ENCODE assay signal across 1 cellular context in the genomic region with DNA sequence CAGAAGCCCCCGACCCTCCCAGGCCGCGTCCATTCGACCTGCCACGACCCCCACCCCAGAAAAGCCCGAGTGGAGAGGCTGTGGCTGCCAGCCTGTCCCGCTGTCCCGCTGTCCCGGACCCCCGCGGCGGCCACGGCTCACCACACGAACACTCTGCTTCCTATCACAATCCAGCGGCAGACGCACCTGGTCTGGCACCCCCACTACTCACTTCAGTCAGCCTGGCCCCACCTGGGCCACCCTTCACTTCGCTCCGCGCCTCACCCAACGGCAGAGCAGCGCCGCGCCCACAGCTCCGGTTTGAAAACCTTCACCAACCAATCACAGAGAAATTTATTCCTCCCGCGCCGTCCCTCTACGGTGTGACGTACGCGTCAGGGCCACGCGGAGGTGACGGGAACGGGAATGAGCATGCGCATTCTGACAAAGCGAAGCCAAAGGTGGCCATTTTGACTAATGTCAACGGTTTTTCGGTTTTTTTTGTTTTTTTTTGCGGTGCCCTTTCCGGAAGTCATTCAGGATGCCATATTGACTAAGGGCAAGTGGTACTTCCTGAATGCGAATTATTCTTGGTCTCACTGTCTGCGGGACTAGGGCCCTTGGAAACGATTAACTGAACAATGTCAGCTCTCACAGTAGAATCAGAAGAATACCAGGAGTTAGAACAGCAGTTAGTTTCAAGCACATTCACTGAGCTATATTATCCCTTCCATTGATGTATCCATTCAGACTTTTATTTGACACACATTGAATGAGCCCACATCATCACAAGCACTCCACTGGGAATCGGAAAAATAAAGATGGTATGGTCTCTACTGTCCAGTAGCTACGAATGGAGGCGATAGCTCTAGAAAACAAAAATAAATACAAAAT.
TF ChIP-seq lines count a peak whose summit lies in the region.

A gene with protein sequence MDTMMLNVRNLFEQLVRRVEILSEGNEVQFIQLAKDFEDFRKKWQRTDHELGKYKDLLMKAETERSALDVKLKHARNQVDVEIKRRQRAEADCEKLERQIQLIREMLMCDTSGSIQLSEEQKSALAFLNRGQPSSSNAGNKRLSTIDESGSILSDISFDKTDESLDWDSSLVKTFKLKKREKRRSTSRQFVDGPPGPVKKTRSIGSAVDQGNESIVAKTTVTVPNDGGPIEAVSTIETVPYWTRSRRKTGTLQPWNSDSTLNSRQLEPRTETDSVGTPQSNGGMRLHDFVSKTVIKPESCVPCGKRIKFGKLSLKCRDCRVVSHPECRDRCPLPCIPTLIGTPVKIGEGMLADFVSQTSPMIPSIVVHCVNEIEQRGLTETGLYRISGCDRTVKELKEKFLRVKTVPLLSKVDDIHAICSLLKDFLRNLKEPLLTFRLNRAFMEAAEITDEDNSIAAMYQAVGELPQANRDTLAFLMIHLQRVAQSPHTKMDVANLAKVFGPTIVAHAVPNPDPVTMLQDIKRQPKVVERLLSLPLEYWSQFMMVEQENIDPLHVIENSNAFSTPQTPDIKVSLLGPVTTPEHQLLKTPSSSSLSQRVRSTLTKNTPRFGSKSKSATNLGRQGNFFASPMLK (minus strand): TSS at position 308 of the 873 bp plus-strand sequence. CDS start 8,779 bp downstream, outside the sequence.

TF ChIP-seq in HepG2, 621 proteins besides CTCF, POLR2A, EP300 and RAD21 (continued from another document and continues in another):
- 0 out of 2 replicates have a peak, but pooled peaks have one; percentile 6 for TF ChIP-seq THAP7 (CRISPR knock-in tag; IDR thresholded peaks at IDR 0.05)
- TF ChIP-seq, protein P1, sequence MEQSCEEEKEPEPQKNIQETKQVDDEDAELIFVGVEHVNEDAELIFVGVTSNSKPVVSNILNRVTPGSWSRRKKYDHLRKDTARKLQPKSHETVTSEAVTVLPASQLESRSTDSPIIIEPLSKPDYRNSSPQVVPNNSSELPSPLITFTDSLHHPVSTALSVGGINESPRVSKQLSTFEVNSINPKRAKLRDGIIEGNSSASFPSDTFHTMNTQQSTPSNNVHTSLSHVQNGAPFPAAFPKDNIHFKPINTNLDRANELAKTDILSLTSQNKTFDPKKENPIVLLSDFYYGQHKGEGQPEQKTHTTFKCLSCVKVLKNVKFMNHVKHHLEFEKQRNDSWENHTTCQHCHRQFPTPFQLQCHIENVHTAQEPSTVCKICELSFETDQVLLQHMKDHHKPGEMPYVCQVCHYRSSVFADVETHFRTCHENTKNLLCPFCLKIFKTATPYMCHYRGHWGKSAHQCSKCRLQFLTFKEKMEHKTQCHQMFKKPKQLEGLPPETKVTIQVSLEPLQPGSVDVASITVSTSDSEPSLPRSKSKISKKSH (CRISPR knock-in tag; IDR thresholded peaks at IDR 0.05; ENCODE audit: borderline replicate concordance): peak; percentile 80; the same call in 1 of the 2 replicates
- TF ChIP-seq REL (CRISPR knock-in tag; conservative IDR thresholded peaks at IDR 0.05): no peak
- TF ChIP-seq ZNF577 (CRISPR knock-in tag; IDR thresholded peaks at IDR 0.05; ENCODE audit: borderline replicate concordance, low read depth): no peak
- TF ChIP-seq TAF15 (IDR thresholded peaks at IDR 0.05; ENCODE audit: low read depth, low read length, poor library complexity, severe bottlenecking): peak; percentile 51
- TF ChIP-seq CC2D1A (CRISPR knock-in tag; IDR thresholded peaks at IDR 0.05): no peak
- TF ChIP-seq ZNF747 (CRISPR knock-in tag; IDR thresholded peaks at IDR 0.05; ENCODE audit: borderline replicate concordance): peak; percentile 95
- no peak for TF ChIP-seq CSRNP2 (CRISPR knock-in tag; conservative IDR thresholded peaks at IDR 0.05; ENCODE audit: low read depth)
- TF ChIP-seq, protein P2, sequence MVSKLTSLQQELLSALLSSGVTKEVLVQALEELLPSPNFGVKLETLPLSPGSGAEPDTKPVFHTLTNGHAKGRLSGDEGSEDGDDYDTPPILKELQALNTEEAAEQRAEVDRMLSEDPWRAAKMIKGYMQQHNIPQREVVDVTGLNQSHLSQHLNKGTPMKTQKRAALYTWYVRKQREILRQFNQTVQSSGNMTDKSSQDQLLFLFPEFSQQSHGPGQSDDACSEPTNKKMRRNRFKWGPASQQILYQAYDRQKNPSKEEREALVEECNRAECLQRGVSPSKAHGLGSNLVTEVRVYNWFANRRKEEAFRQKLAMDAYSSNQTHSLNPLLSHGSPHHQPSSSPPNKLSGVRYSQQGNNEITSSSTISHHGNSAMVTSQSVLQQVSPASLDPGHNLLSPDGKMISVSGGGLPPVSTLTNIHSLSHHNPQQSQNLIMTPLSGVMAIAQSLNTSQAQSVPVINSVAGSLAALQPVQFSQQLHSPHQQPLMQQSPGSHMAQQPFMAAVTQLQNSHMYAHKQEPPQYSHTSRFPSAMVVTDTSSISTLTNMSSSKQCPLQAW (CRISPR knock-in tag; IDR thresholded peaks at IDR 0.05): peak; percentile 77
- TF ChIP-seq ISX (CRISPR knock-in tag; conservative IDR thresholded peaks at IDR 0.05): 0 out of 2 replicates have a peak, but pooled peaks have one; percentile 70
- TF ChIP-seq SP2 (CRISPR knock-in tag; IDR thresholded peaks at IDR 0.05): peak; percentile 39; the same call in 1 of the 2 replicates
- TF ChIP-seq, protein P3, sequence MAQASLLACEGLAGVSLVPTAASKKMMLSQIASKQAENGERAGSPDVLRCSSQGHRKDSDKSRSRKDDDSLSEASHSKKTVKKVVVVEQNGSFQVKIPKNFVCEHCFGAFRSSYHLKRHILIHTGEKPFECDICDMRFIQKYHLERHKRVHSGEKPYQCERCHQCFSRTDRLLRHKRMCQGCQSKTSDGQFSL (CRISPR knock-in tag; IDR thresholded peaks at IDR 0.05): peak; percentile 94
- TF ChIP-seq KMT2A (CRISPR knock-in tag; IDR thresholded peaks at IDR 0.05): peak; percentile 86
- peak; percentile 98 for TF ChIP-seq YY1 (IDR thresholded peaks at IDR 0.05; ENCODE audit: insufficient read depth, insufficient replicate concordance, low read depth, low read length)
- TF ChIP-seq NFYC (CRISPR knock-in tag; IDR thresholded peaks at IDR 0.05): peak; percentile 92
- 0 out of 2 replicates have a peak, but pooled peaks have one; percentile 81 for TF ChIP-seq HOXA5 (CRISPR knock-in tag; IDR thresholded peaks at IDR 0.05)
- TF ChIP-seq, protein P4, sequence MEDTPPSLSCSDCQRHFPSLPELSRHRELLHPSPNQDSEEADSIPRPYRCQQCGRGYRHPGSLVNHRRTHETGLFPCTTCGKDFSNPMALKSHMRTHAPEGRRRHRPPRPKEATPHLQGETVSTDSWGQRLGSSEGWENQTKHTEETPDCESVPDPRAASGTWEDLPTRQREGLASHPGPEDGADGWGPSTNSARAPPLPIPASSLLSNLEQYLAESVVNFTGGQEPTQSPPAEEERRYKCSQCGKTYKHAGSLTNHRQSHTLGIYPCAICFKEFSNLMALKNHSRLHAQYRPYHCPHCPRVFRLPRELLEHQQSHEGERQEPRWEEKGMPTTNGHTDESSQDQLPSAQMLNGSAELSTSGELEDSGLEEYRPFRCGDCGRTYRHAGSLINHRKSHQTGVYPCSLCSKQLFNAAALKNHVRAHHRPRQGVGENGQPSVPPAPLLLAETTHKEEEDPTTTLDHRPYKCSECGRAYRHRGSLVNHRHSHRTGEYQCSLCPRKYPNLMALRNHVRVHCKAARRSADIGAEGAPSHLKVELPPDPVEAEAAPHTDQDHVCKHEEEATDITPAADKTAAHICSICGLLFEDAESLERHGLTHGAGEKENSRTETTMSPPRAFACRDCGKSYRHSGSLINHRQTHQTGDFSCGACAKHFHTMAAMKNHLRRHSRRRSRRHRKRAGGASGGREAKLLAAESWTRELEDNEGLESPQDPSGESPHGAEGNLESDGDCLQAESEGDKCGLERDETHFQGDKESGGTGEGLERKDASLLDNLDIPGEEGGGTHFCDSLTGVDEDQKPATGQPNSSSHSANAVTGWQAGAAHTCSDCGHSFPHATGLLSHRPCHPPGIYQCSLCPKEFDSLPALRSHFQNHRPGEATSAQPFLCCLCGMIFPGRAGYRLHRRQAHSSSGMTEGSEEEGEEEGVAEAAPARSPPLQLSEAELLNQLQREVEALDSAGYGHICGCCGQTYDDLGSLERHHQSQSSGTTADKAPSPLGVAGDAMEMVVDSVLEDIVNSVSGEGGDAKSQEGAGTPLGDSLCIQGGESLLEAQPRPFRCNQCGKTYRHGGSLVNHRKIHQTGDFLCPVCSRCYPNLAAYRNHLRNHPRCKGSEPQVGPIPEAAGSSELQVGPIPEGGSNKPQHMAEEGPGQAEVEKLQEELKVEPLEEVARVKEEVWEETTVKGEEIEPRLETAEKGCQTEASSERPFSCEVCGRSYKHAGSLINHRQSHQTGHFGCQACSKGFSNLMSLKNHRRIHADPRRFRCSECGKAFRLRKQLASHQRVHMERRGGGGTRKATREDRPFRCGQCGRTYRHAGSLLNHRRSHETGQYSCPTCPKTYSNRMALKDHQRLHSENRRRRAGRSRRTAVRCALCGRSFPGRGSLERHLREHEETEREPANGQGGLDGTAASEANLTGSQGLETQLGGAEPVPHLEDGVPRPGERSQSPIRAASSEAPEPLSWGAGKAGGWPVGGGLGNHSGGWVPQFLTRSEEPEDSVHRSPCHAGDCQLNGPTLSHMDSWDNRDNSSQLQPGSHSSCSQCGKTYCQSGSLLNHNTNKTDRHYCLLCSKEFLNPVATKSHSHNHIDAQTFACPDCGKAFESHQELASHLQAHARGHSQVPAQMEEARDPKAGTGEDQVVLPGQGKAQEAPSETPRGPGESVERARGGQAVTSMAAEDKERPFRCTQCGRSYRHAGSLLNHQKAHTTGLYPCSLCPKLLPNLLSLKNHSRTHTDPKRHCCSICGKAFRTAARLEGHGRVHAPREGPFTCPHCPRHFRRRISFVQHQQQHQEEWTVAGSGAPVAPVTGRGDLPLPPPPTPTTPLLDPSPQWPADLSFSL (CRISPR knock-in tag; IDR thresholded peaks at IDR 0.05): no peak
- TF ChIP-seq ARNT2 (CRISPR knock-in tag; IDR thresholded peaks at IDR 0.05; ENCODE audit: low read depth): peak; percentile 85
- TF ChIP-seq FOXJ3 (CRISPR knock-in tag; IDR thresholded peaks at IDR 0.05; ENCODE audit: borderline replicate concordance): peak; percentile 28; the same call in 1 of the 2 replicates
- TF ChIP-seq, protein P5, sequence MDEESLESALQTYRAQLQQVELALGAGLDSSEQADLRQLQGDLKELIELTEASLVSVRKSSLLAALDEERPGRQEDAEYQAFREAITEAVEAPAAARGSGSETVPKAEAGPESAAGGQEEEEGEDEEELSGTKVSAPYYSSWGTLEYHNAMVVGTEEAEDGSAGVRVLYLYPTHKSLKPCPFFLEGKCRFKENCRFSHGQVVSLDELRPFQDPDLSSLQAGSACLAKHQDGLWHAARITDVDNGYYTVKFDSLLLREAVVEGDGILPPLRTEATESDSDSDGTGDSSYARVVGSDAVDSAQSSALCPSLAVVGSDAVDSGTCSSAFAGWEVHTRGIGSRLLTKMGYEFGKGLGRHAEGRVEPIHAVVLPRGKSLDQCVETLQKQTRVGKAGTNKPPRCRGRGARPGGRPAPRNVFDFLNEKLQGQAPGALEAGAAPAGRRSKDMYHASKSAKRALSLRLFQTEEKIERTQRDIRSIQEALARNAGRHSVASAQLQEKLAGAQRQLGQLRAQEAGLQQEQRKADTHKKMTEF (CRISPR knock-in tag; IDR thresholded peaks at IDR 0.05): peak; percentile 82
- TF ChIP-seq ZNF441 (CRISPR knock-in tag; IDR thresholded peaks at IDR 0.05; ENCODE audit: borderline replicate concordance): peak; percentile 48; the same call in 1 of the 2 replicates
- TF ChIP-seq ZNF335 (CRISPR knock-in tag; IDR thresholded peaks at IDR 0.05): peak; percentile 50; the same call in 1 of the 2 replicates
- TF ChIP-seq ZNF460 (CRISPR knock-in tag; IDR thresholded peaks at IDR 0.05; ENCODE audit: borderline replicate concordance): no peak
- TF ChIP-seq, protein P6, sequence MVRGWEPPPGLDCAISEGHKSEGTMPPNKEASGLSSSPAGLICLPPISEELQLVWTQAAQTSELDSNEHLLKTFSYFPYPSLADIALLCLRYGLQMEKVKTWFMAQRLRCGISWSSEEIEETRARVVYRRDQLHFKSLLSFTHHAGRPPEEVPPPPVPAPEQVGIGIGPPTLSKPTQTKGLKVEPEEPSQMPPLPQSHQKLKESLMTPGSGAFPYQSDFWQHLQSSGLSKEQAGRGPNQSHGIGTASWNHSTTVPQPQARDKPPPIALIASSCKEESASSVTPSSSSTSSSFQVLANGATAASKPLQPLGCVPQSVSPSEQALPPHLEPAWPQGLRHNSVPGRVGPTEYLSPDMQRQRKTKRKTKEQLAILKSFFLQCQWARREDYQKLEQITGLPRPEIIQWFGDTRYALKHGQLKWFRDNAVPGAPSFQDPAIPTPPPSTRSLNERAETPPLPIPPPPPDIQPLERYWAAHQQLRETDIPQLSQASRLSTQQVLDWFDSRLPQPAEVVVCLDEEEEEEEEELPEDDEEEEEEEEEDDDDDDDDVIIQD (CRISPR knock-in tag; IDR thresholded peaks at IDR 0.05; ENCODE audit: low read depth): peak; percentile 71; the same call in 1 of the 2 replicates
- no peak for TF ChIP-seq ZNF891 (CRISPR knock-in tag; IDR thresholded peaks at IDR 0.05)
- peak; percentile 28; the same call in 1 of the 2 replicates for TF ChIP-seq ATF7 (IDR thresholded peaks at IDR 0.05)
- no peak for TF ChIP-seq ATF7 (CRISPR knock-in tag; IDR thresholded peaks at IDR 0.05)
- TF ChIP-seq CENPT (CRISPR knock-in tag; IDR thresholded peaks at IDR 0.05; ENCODE audit: low read depth): no peak
- TF ChIP-seq RFX3 (CRISPR knock-in tag; IDR thresholded peaks at IDR 0.05): no peak
- TF ChIP-seq ZNF878 (CRISPR knock-in tag; IDR thresholded peaks at IDR 0.05): peak; percentile 98
- TF ChIP-seq ZFY (CRISPR knock-in tag; IDR thresholded peaks at IDR 0.05): peak; percentile 75
- TF ChIP-seq ZNF264 (CRISPR knock-in tag; IDR thresholded peaks at IDR 0.05): no peak; the same call in 1 of the 2 replicates
- no peak for TF ChIP-seq KDM6A (CRISPR knock-in tag; IDR thresholded peaks at IDR 0.05; ENCODE audit: low read depth)
